In genomic region chr19:17625980-17626379, GRCh38 we compare ENCODE assay signal across 27 cellular contexts.
"Had no signal": no experiment of that assay in that cellular context is flagged by ENCODE, and none has a peak within 500 bp of the region (broad histone marks: within the 10 kb centered on the region; RNA-seq: fewer than 3 reads in every experiment).

No MANE protein-coding gene starts in this region.

- H3K4me1 ChIP-seq: neural progenitor cell, parathyroid adenoma, psoas muscle, right lobe of liver, sigmoid colon, stomach, thyroid gland, tibial nerve, upper lobe of left lung, vagina had no signal

- H3K4me3 Mint-ChIP-seq: natural killer cell; nephron; neural progenitor cell; stimulated activated effector memory CD8-positive, alpha-beta T cell treated with anti-CD3 and anti-CD28 coated beads, Interleukin-12 subunit alpha, Interleukin-12 subunit beta, amount 100 ng/mL, for 72 hours; stimulated activated naive B cell treated with anti-CD40 and anti-IgM and Interleukin-4, amounts not matched to agents 10 μg/mL and 1 μg/mL and 100 μg/mL, for 72 hours; stimulated activated naive CD8-positive, alpha-beta T cell treated with anti-CD3 and anti-CD28 coated beads, Interleukin-15, Interleukin-2, amounts not matched to agents 100 ng/mL and 50 ng/mL, for 24 hours had no signal

- H3K9me3 ChIP-seq: ovary, right lobe of liver, thyroid gland, vagina had no signal

- H3K27me3 ChIP-seq: neural progenitor cell, ovary, right lobe of liver, sigmoid colon, thyroid gland, tibial nerve, upper lobe of left lung, vagina had no signal

- H3K4me3 ChIP-seq: neural progenitor cell, ovary, psoas muscle, right lobe of liver, sigmoid colon, stomach, thoracic aorta, thyroid gland, tibial nerve, upper lobe of left lung, vagina had no signal

- H3K36me3 ChIP-seq: neural progenitor cell, ovary, right lobe of liver, sigmoid colon, stomach, thoracic aorta, thyroid gland, tibial nerve, upper lobe of left lung, vagina had no signal

- H3K4me1 Mint-ChIP-seq: nephron; neural progenitor cell; stimulated activated naive B cell treated with anti-CD40 and anti-IgM and Interleukin-4, amounts not matched to agents 10 μg/mL and 1 μg/mL and 100 μg/mL, for 72 hours had no signal

- DNase-seq: natural killer cell; ovary; right lobe of liver; sigmoid colon; small intestine; stimulated activated CD4-positive, alpha-beta T cell treated with anti-CD3 and anti-CD28 coated beads, Interleukin-15, amount 100 ng/mL, for 24 hours; stimulated activated CD4-positive, alpha-beta T cell treated with anti-CD3 and anti-CD28 coated beads, Interleukin-2, amount 100 ng/mL, for 24 hours; stimulated activated CD4-positive, alpha-beta T cell treated with anti-CD3 and anti-CD28 coated beads, Interleukin-2, amount 100 ng/mL, for 48 hours; stimulated activated CD4-positive, alpha-beta T cell treated with anti-CD3 and anti-CD28 coated beads, Interleukin-4, amount 100 ng/mL, for 24 hours; stimulated activated naive B cell treated with anti-CD40 and anti-IgM and Interleukin-4, amounts not matched to agents 10 μg/mL and 1 μg/mL and 100 μg/mL, for 72 hours; stimulated activated naive CD4-positive, alpha-beta T cell treated with Interleukin-2 at 50 U/mL for 16 hours; stomach; thyroid gland; trophoblast cell; upper lobe of left lung had no signal

- H3K36me3 Mint-ChIP-seq: natural killer cell; stimulated activated effector memory CD8-positive, alpha-beta T cell treated with anti-CD3 and anti-CD28 coated beads, Interleukin-12 subunit alpha, Interleukin-12 subunit beta, amount 100 ng/mL, for 72 hours; stimulated activated naive B cell treated with anti-CD40 and anti-IgM and Interleukin-4, amounts not matched to agents 10 μg/mL and 1 μg/mL and 100 μg/mL, for 72 hours had no signal

- H2AFZ ChIP-seq: neural progenitor cell, parathyroid adenoma had no signal

- H3K79me2 ChIP-seq: parathyroid adenoma had no signal

- H3K9ac ChIP-seq: neural progenitor cell, parathyroid adenoma had no signal

- ATAC-seq: natural killer cell; psoas muscle; right cardiac atrium; right lobe of liver; stimulated activated effector memory CD8-positive, alpha-beta T cell treated with anti-CD3 and anti-CD28 coated beads, Interleukin-12 subunit alpha, Interleukin-12 subunit beta, amount 100 ng/mL, for 72 hours; stimulated activated naive B cell treated with anti-CD40 and anti-IgM and Interleukin-4, amounts not matched to agents 10 μg/mL and 1 μg/mL and 100 μg/mL, for 72 hours had no signal

- H3K27me3 Mint-ChIP-seq: progenitor cell of endocrine pancreas had no signal

- H3K27ac Mint-ChIP-seq: natural killer cell; nephron; neural progenitor cell; progenitor cell of endocrine pancreas; stimulated activated effector memory CD8-positive, alpha-beta T cell treated with anti-CD3 and anti-CD28 coated beads, Interleukin-12 subunit alpha, Interleukin-12 subunit beta, amount 100 ng/mL, for 72 hours; stimulated activated naive B cell treated with anti-CD40 and anti-IgM and Interleukin-4, amounts not matched to agents 10 μg/mL and 1 μg/mL and 100 μg/mL, for 72 hours; stimulated activated naive CD8-positive, alpha-beta T cell treated with anti-CD3 and anti-CD28 coated beads, Interleukin-15, Interleukin-2, amounts not matched to agents 100 ng/mL and 50 ng/mL, for 24 hours had no signal

- H3K9me3 Mint-ChIP-seq: natural killer cell; stimulated activated naive CD8-positive, alpha-beta T cell treated with anti-CD3 and anti-CD28 coated beads, Interleukin-15, Interleukin-2, amounts not matched to agents 100 ng/mL and 50 ng/mL, for 24 hours had no signal

- FAIRE-seq: small intestine, urothelium cell line had no signal

- H3K27ac ChIP-seq: neural progenitor cell, ovary, parathyroid adenoma, psoas muscle, right lobe of liver, sigmoid colon, stomach, thoracic aorta, thyroid gland, tibial nerve, upper lobe of left lung, vagina had no signal

- H3K4me2 ChIP-seq: neural progenitor cell had no signal
